In genomic region chr4:129545599-129546278, GRCh38 we compare ENCODE assay signal across 9 cellular contexts.
DNase-seq lines count a peak whose midpoint lies in the region; ATAC-seq and TF ChIP-seq lines count a peak whose summit lies in the region.
"Had no signal": no experiment of that assay in that cellular context is flagged by ENCODE, and none has a peak within 500 bp of the region (broad histone marks: within the 10 kb centered on the region; RNA-seq: fewer than 3 reads in every experiment).

No MANE protein-coding gene starts in this region.

- H3K4me2 ChIP-seq in PC-3 (ENCODE audit: low read length) (no peak overlapping the region), neural progenitor cell (no peak overlapping the region)

- H3K27ac Mint-ChIP-seq in neural progenitor cell, result no peak overlapping the region
- H3K27ac Mint-ChIP-seq: naive B cell had no signal

- POLR2A ChIA-PET in PC-3 (lab: Charles Lee; ENCODE audit: unreplicated experiment), result no interaction called here

- no peaks in the 10 kb centered on the region for H3F3A ChIP-seq in PC-3 (ENCODE audit: low read length, unreplicated experiment)
- H3F3A ChIP-seq in neural progenitor cell (ENCODE audit: low read depth), result no peaks in the 10 kb centered on the region

- H3K9me3 ChIP-seq in PC-3 (ENCODE audit: low read length) (no peaks in the 10 kb centered on the region), neural progenitor cell (ENCODE audit: low read depth) (no peaks in the 10 kb centered on the region)

- H3K4me3 ChIP-seq in PC-3 (ENCODE audit: low read length) (no peak overlapping the region), fibroblast of villous mesenchyme (ENCODE audit: low read depth, low read length) (no peak overlapping the region), neural progenitor cell (no peak overlapping the region)

- no peaks in the 10 kb centered on the region for H3K9me3 Mint-ChIP-seq in neural progenitor cell

- H3K36me3 ChIP-seq in PC-3 (ENCODE audit: low read depth, low read length) (no peaks in the 10 kb centered on the region), neural progenitor cell (no peaks in the 10 kb centered on the region)

- no peaks in the 10 kb centered on the region for H3K27me3 Mint-ChIP-seq in neural progenitor cell (ENCODE audit: insufficient read depth, low read depth)
- H3K27me3 Mint-ChIP-seq: naive B cell had no signal

- no peak overlapping the region for H3K4me3 Mint-ChIP-seq in neural progenitor cell
- H3K4me3 Mint-ChIP-seq: naive B cell had no signal

- no peaks in the 10 kb centered on the region for H3K4me1 Mint-ChIP-seq in neural progenitor cell
- H3K4me1 Mint-ChIP-seq: naive B cell had no signal

- H3K9me2 ChIP-seq in PC-3 (replicated peaks; ENCODE audit: low read length), result no peaks in the 10 kb centered on the region

- CTCF ChIA-PET in PC-3 (lab: Charles Lee), result no interaction called here

- ATAC-seq in PC-3 (no peak), GM19023 (IDR thresholded peaks at IDR 0.05; ENCODE audit: unreplicated experiment) (no peak)

- no TSS peak for BruUV-seq in PC-3 (replicated peaks; lab: Mats Ljungman, UMichigan)

- no peaks in the 10 kb centered on the region for H3K36me3 Mint-ChIP-seq in neural progenitor cell
- H3K36me3 Mint-ChIP-seq: naive B cell had no signal

- H3K4me1 ChIP-seq in PC-3 (ENCODE audit: insufficient read depth, low read length), result no peaks in the 10 kb centered on the region
- H3K4me1 ChIP-seq in neural progenitor cell, result no peaks in the 10 kb centered on the region

- H3K27ac ChIP-seq in PC-3 (ENCODE audit: low read length) (no peak overlapping the region), neural progenitor cell (no peak overlapping the region)

- H3K27me3 ChIP-seq in PC-3 (ENCODE audit: low read length) (no peaks in the 10 kb centered on the region), neural progenitor cell (no peaks in the 10 kb centered on the region)

- no peak overlapping the region for H2AFZ ChIP-seq in PC-3 (ENCODE audit: low read length)
- peak overlapping the region; percentile 17 for H2AFZ ChIP-seq in neural progenitor cell (replicated peaks)

- H3K79me2 ChIP-seq in PC-3 (ENCODE audit: low read length) (no peaks in the 10 kb centered on the region), neural progenitor cell (ENCODE audit: low read depth) (no peaks in the 10 kb centered on the region)

- no peak overlapping the region for H3K9ac ChIP-seq in PC-3 (ENCODE audit: low read length)
- no peak overlapping the region for H3K9ac ChIP-seq in neural progenitor cell

- H4K20me1 ChIP-seq in PC-3 (ENCODE audit: low read length) (no peaks in the 10 kb centered on the region), neural progenitor cell (ENCODE audit: low read depth) (no peaks in the 10 kb centered on the region)

- intact Hi-C loops in PC-3 (cut with micrococcal nuclease), result no loop called here

- no peak for TF ChIP-seq CTCF in PC-3 (conservative IDR thresholded peaks at IDR 0.05; ENCODE audit: low read depth, low read length)
- TF ChIP-seq CTCF in fibroblast of villous mesenchyme (IDR thresholded peaks at IDR 0.05; ENCODE audit: insufficient read depth, low read depth, low read length), result no peak
- no peak for TF ChIP-seq CTCF in neural progenitor cell (IDR thresholded peaks at IDR 0.05)

- peak; percentile 54 to 66 for DNase-seq in AML-193 (lab: John Stamatoyannopoulos, UW)
- peak; percentile 5 for DNase-seq in PC-3
- peak; percentile 4 for DNase-seq in fibroblast of villous mesenchyme (ENCODE audit: low read depth)
- peak; percentile 10 for DNase-seq in neural progenitor cell (ENCODE audit: low spot score)
- DNase-seq in activated CD4-positive, alpha-beta T cell treated with anti-CD3 and anti-CD28 coated beads for 4 hours, result no peak
- DNase-seq in NCI-H1105 treated with DMSO at 0.1 percent for 48 hours (lab: John Stamatoyannopoulos, UW), result no peak
- no peak for DNase-seq in RKO (ENCODE audit: low spot score)
- DNase-seq: naive B cell had no signal

Comparison
In these comparisons a context has a peak if more than half of its experiments do, and no peak if none do; other contexts are left out.
1. DNase-seq: peak in AML-193 (2 of 2), PC-3 (single experiment), fibroblast of villous mesenchyme (single experiment) and neural progenitor cell (single experiment); none in activated CD4-positive, alpha-beta T cell treated with anti-CD3 and anti-CD28 coated beads for 4 hours (0 of 2), NCI-H1105 treated with DMSO at 0.1 percent for 48 hours (single experiment) and RKO (single experiment).